Comparison of ENCODE assay signal across 1 cellular context in genomic region chr19:18279516-18280246, GRCh38.
TF ChIP-seq lines count a peak whose summit lies in the region.

No MANE protein-coding gene starts in this region.

TF ChIP-seq in K562, 482 proteins besides CTCF, POLR2A, EP300 and RAD21 (continued from another document and continues in another):
- no peak for TF ChIP-seq ZNF395 (CRISPR knock-in tag; IDR thresholded peaks at IDR 0.05)
- TF ChIP-seq TGIF2 (CRISPR knock-in tag; IDR thresholded peaks at IDR 0.05): no peak
- TF ChIP-seq FUS (optimal IDR thresholded peaks at IDR 0.05; ENCODE audit: low read depth, low read length): no peak
- no peak for TF ChIP-seq U2AF2 (optimal IDR thresholded peaks at IDR 0.05; ENCODE audit: low read depth, low read length)
- peak; percentile 38 to 63; a peak in 2 of 4 replicates for TF ChIP-seq ARNT (IDR thresholded peaks at IDR 0.05)
- TF ChIP-seq ZNF740 (CRISPR knock-in tag; IDR thresholded peaks at IDR 0.05): peak; percentile 21; the same call in 1 of the 2 replicates
- no peak for TF ChIP-seq ZNF740 (tag; IDR thresholded peaks at IDR 0.05)
- peak; percentile 80 for TF ChIP-seq ZC3H4 (CRISPR knock-in tag; IDR thresholded peaks at IDR 0.05; ENCODE audit: borderline replicate concordance)
- TF ChIP-seq SMARCE1 (IDR thresholded peaks at IDR 0.05): peak; percentile 55; the same call in 1 of the 2 replicates
- TF ChIP-seq ZBTB43 (CRISPR knock-in tag; IDR thresholded peaks at IDR 0.05): no peak
- TF ChIP-seq SAP30 (IDR thresholded peaks at IDR 0.05; ENCODE audit: borderline replicate concordance, insufficient read depth, low read depth, low read length, poor library complexity, severe bottlenecking): no peak
- no peak for TF ChIP-seq FOS (IDR thresholded peaks at IDR 0.05; ENCODE audit: extremely low read depth, insufficient read length)
- TF ChIP-seq CREB1 (IDR thresholded peaks at IDR 0.05): 0 out of 2 replicates have a peak, but pooled peaks have one; percentile 37
- no peak for TF ChIP-seq CREB1 (CRISPR knock-in tag; IDR thresholded peaks at IDR 0.05)
- no peak for TF ChIP-seq ELK3 (CRISPR knock-in tag; IDR thresholded peaks at IDR 0.05)
- TF ChIP-seq ARID3B (CRISPR knock-in tag; IDR thresholded peaks at IDR 0.05; ENCODE audit: borderline replicate concordance): no peak
- TF ChIP-seq RCOR1 (IDR thresholded peaks at IDR 0.05; ENCODE audit: borderline replicate concordance in 1 of 2, low read depth in 2 of 2, low read length in 2 of 2): peak in 1 of 2 experiments; percentile 56; a peak in 1 of 4 replicates
- peak; percentile 22; the same call in 1 of the 2 replicates for TF ChIP-seq MTA2 (IDR thresholded peaks at IDR 0.05; ENCODE audit: low read depth)
- TF ChIP-seq NFYB (IDR thresholded peaks at IDR 0.05; ENCODE audit: extremely low read depth, insufficient read length): no peak
- TF ChIP-seq TBP (optimal IDR thresholded peaks at IDR 0.05; ENCODE audit: low read depth, low read length): peak; percentile 62
- no peak for TF ChIP-seq ZNF79 (CRISPR knock-in tag; IDR thresholded peaks at IDR 0.05; ENCODE audit: low read depth)
- peak; percentile 20; the same call in 1 of the 2 replicates for TF ChIP-seq CREM (IDR thresholded peaks at IDR 0.05; ENCODE audit: low read depth)
- TF ChIP-seq ETS1 (conservative IDR thresholded peaks at IDR 0.05; ENCODE audit: control insufficient read depth, low read depth, low read length): no peak; the same call in 1 of the 2 replicates
- TF ChIP-seq FOXK2 (conservative IDR thresholded peaks at IDR 0.05 in 1 of 2, IDR thresholded peaks at IDR 0.05 in 1 of 2; ENCODE audit: low read depth in 2 of 2): peak; percentile 55 to 58; a peak in 1 of 4 replicates
- no peak for TF ChIP-seq KDM4B (IDR thresholded peaks at IDR 0.05; ENCODE audit: borderline replicate concordance in 2 of 2, low read depth in 1 of 2)
- TF ChIP-seq ZNF324 (CRISPR knock-in tag; IDR thresholded peaks at IDR 0.05): no peak
- peak; percentile 74 for TF ChIP-seq TAF1 (IDR thresholded peaks at IDR 0.05; ENCODE audit: control insufficient read depth, extremely low read depth, insufficient read depth, low read length, severe bottlenecking)
- 0 out of 2 replicates have a peak, but pooled peaks have one; percentile 44 for TF ChIP-seq ZNF407 (IDR thresholded peaks at IDR 0.05; ENCODE audit: low read depth)
- TF ChIP-seq EGR1 (conservative IDR thresholded peaks at IDR 0.05): peak; percentile 96
- peak; percentile 96 for TF ChIP-seq RB1 (IDR thresholded peaks at IDR 0.05; ENCODE audit: low read depth)
- no peak for TF ChIP-seq ETV5 (CRISPR knock-in tag; IDR thresholded peaks at IDR 0.05; ENCODE audit: low read depth)
- TF ChIP-seq WHSC1 (IDR thresholded peaks at IDR 0.05; ENCODE audit: low read length): no peak
- TF ChIP-seq RFX7 (CRISPR knock-in tag; IDR thresholded peaks at IDR 0.05): no peak
- TF ChIP-seq ZNF717 (CRISPR knock-in tag; IDR thresholded peaks at IDR 0.05): no peak
- peak; percentile 18; the same call in 1 of the 2 replicates for TF ChIP-seq THRAP3 (IDR thresholded peaks at IDR 0.05; ENCODE audit: borderline replicate concordance)
- no peak for TF ChIP-seq ZNF12 (CRISPR knock-in tag; IDR thresholded peaks at IDR 0.05)
- peak; percentile 95 for TF ChIP-seq MTA3 (IDR thresholded peaks at IDR 0.05; ENCODE audit: borderline replicate concordance)
- no peak for TF ChIP-seq ZEB2 (IDR thresholded peaks at IDR 0.05)
- TF ChIP-seq PHF20 (IDR thresholded peaks at IDR 0.05; ENCODE audit: partially characterized antibody): no peak
- no peak for TF ChIP-seq EZH2 (IDR thresholded peaks at IDR 0.05; ENCODE audit: borderline replicate concordance, low read depth, low read length)
- peak in 1 of 2 experiments; percentile 4; a peak in 1 of 4 replicates for TF ChIP-seq ZMIZ1 (IDR thresholded peaks at IDR 0.05; ENCODE audit: low read depth in 2 of 2, low read length in 2 of 2)
- no peak for TF ChIP-seq MED1 (CRISPR knock-in tag; IDR thresholded peaks at IDR 0.05; ENCODE audit: borderline replicate concordance)
- TF ChIP-seq FOXJ3 (CRISPR knock-in tag; IDR thresholded peaks at IDR 0.05): no peak
- TF ChIP-seq CBX3 (IDR thresholded peaks at IDR 0.05; ENCODE audit: borderline replicate concordance in 1 of 2, low read length in 2 of 2): no peak
- no peak for TF ChIP-seq TARDBP (IDR thresholded peaks at IDR 0.05)
- peak; percentile 100 for TF ChIP-seq ZBTB7A (IDR thresholded peaks at IDR 0.05; ENCODE audit: borderline replicate concordance, control insufficient read depth, low read depth, low read length)
- TF ChIP-seq SUPT5H (IDR thresholded peaks at IDR 0.05): peak; percentile 87
- no peak for TF ChIP-seq KAT8 (IDR thresholded peaks at IDR 0.05; ENCODE audit: low read depth)
